8 cellular contexts compared by ENCODE assay signal in genomic region chr12:49622501-49623141, GRCh38. TPM values are rescaled to one million over a fixed set of nuclear protein-coding genes. Genes with fewer than 3 reads are reported as not detected.
A peak's percentile ranks its signal among the peaks of the same experiment; 100 is the strongest.
DNase-seq lines count a peak whose midpoint lies in the region; ATAC-seq and TF ChIP-seq lines count a peak whose summit lies in the region.

No MANE protein-coding gene starts in this region.

- intact Hi-C loops in OCI-LY7 (cut with micrococcal nuclease; ENCODE audit: unreplicated experiment), result loop anchor here (2.0 to 5.0 kb wide), 4 partner anchors 54 to 255 kb away; partner anchors contain the start of genes BCDIN3D, MCRS1 and SPATS2
- intact Hi-C loops in left cardiac atrium (cut with DNase I), result no loop called here

- no peaks in the 10 kb centered on the region for H3K9me2 ChIP-seq in OCI-LY7 (ENCODE audit: insufficient read depth, low read length)

- H3K4me1 ChIP-seq in OCI-LY7 (ENCODE audit: insufficient read depth, low read length, poor library complexity, severe bottlenecking), result peaks cover 30% of the 10 kb centered on the region

- peak overlapping the region; percentile 93 for H3K27ac Mint-ChIP-seq in activated naive CD4-positive, alpha-beta T cell treated with anti-CD3 and anti-CD28 coated beads, Interleukin-2, amount 10 ng/mL, durations not matched to agents 7 days and 5 days

- H3K79me2 ChIP-seq in OCI-LY7 (ENCODE audit: insufficient read depth, low read depth, low read length), result no peaks in the 10 kb centered on the region

- no peak for TF ChIP-seq CTCF in OCI-LY7 (conservative IDR thresholded peaks at IDR 0.05; ENCODE audit: low read length)

- no peaks in the 10 kb centered on the region for H3K9me3 Mint-ChIP-seq in activated naive CD4-positive, alpha-beta T cell treated with anti-CD3 and anti-CD28 coated beads, Interleukin-2, amount 10 ng/mL, durations not matched to agents 7 days and 5 days

- H3K36me3 ChIP-seq in OCI-LY7 (ENCODE audit: insufficient read depth, low read length), result no peaks in the 10 kb centered on the region

- DNase-seq in activated gamma-delta T cell treated with Interleukin-2 at 50 U/mL for 16 hours (peak; percentile 49), activated gamma-delta T cell (lab: John Stamatoyannopoulos, UW) (no peak), OCI-LY7 (ENCODE audit: low spot score) (peak; percentile 79), left cardiac atrium (no peak), renal cortical epithelial cell (ENCODE audit: low read depth) (peak; percentile 51), mesenteric fat pad (ENCODE audit: low spot score) (no peak)
- peak; percentile 67 for DNase-seq in activated naive CD4-positive, alpha-beta T cell treated with anti-CD3 and anti-CD28 coated beads, Interleukin-2, amount 10 ng/mL, durations not matched to agents 7 days and 5 days

- peaks cover 55% of the 10 kb centered on the region for H3K27me3 Mint-ChIP-seq in activated naive CD4-positive, alpha-beta T cell treated with anti-CD3 and anti-CD28 coated beads, Interleukin-2, amount 10 ng/mL, durations not matched to agents 7 days and 5 days

- H3K9me3 ChIP-seq in OCI-LY7 (ENCODE audit: low read length), result no peaks in the 10 kb centered on the region

- POLR2A ChIA-PET in OCI-LY7 (lab: Charles Lee), result interaction anchor here (0.6 to 1.4 kb wide), 9 partner anchors 40 to 1916 kb away, joined by 3 to 6 read pairs (median 3); partner anchors contain the start of gene TMBIM6

- H3K4me2 ChIP-seq in OCI-LY7 (ENCODE audit: low read length), result peak overlapping the region; percentile 94

- H3K4me3 Mint-ChIP-seq in activated naive CD4-positive, alpha-beta T cell treated with anti-CD3 and anti-CD28 coated beads, Interleukin-2, amount 10 ng/mL, durations not matched to agents 7 days and 5 days, result peak overlapping the region; percentile 81

- BruUV-seq in OCI-LY7 (replicated peaks; lab: Mats Ljungman, UMichigan), result TSS peak; percentile 79

- no peaks in the 10 kb centered on the region for H3K36me3 Mint-ChIP-seq in activated naive CD4-positive, alpha-beta T cell treated with anti-CD3 and anti-CD28 coated beads, Interleukin-2, amount 10 ng/mL, durations not matched to agents 7 days and 5 days

- H3K4me3 ChIP-seq in OCI-LY7 (ENCODE audit: low read depth, low read length, poor library complexity, severe bottlenecking), result peak overlapping the region; percentile 68

- peak overlapping the region; percentile 82 for H3K27ac ChIP-seq in OCI-LY7 (ENCODE audit: low read depth, low read length, poor library complexity, severe bottlenecking)

- peak overlapping the region; percentile 83; the same call in 1 of the 2 replicates for H2AFZ ChIP-seq in OCI-LY7 (ENCODE audit: low read length)

- CTCF ChIA-PET in OCI-LY7 (lab: Charles Lee; ENCODE audit: unreplicated experiment), result interaction anchor here (0.5 to 2.1 kb wide), 6 partner anchors 14 to 434 kb away, joined by 3 to 7 read pairs (median 4); partner anchors contain the start of gene TMBIM6
- CTCF ChIA-PET in activated naive CD4-positive, alpha-beta T cell treated with anti-CD3 and anti-CD28 coated beads, Interleukin-2, amount 10 ng/mL, durations not matched to agents 7 days and 5 days (lab: Charles Lee), result interaction anchor here (0.7 to 3.3 kb wide), 8 partner anchors 10 to 81 kb away, joined by 3 to 11 read pairs (median 4); no protein-coding TSS in a partner anchor

- peak; percentile 27 for ATAC-seq in HG03064 (IDR thresholded peaks at IDR 0.05; ENCODE audit: low read depth, unreplicated experiment)
- ATAC-seq in left cardiac atrium, result peak; percentile 34 to 36

- no peaks in the 10 kb centered on the region for H4K20me1 ChIP-seq in OCI-LY7 (ENCODE audit: insufficient read depth, low read length)

- H3K4me1 Mint-ChIP-seq in activated naive CD4-positive, alpha-beta T cell treated with anti-CD3 and anti-CD28 coated beads, Interleukin-2, amount 10 ng/mL, durations not matched to agents 7 days and 5 days, result peaks cover 31% of the 10 kb centered on the region

RNA-seq across cellular contexts. Expression of gene PRPF40B, which starts 0.7 kb away (rescaled TPM):
- 11.3 and 17.0 TPM in 2 replicates for total RNA-seq in OCI-LY7 (2014; rRNA removed; shearing (Covaris generic))
- 25.4 and 26.3 TPM in 2 replicates for total RNA-seq in OCI-LY7 (2022)
- 10 to 100 TPM; 14.3 to 21.1 TPM for total RNA-seq in left cardiac atrium
- total RNA-seq in renal cortical epithelial cell, result 11.6 and 17.3 TPM in 2 replicates
- 13.7 TPM for total RNA-seq in mesenteric fat pad

RNA-seq across cellular contexts. Expression of gene FAM186B, which starts 17.2 kb away (rescaled TPM):
- total RNA-seq in OCI-LY7 (2014; rRNA removed; shearing (Covaris generic)), result 0.21 and 0.60 TPM in 2 replicates
- 2.4 and 2.8 TPM in 2 replicates for total RNA-seq in OCI-LY7 (2022)
- under 1 TPM; 0.29 to 0.31 TPM for total RNA-seq in left cardiac atrium
- total RNA-seq in renal cortical epithelial cell, result 0.30 and 0.35 TPM in 2 replicates
- 0.55 TPM for total RNA-seq in mesenteric fat pad

RNA-seq across cellular contexts. Expression of gene MCRS1, which starts 54.7 kb away (rescaled TPM):
- 72.0 and 75.6 TPM in 2 replicates for total RNA-seq in OCI-LY7 (2014; rRNA removed; shearing (Covaris generic))
- 65.4 and 72.4 TPM in 2 replicates for total RNA-seq in OCI-LY7 (2022)
- 10 to 100 TPM; 63.2 to 78.4 TPM for total RNA-seq in left cardiac atrium
- 52.1 and 66.9 TPM in 2 replicates for total RNA-seq in renal cortical epithelial cell
- 35.1 TPM for total RNA-seq in mesenteric fat pad

Comparison
In these comparisons a context has a peak if more than half of its experiments do, and no peak if none do; other contexts are left out.
1. DNase-seq: peak in activated gamma-delta T cell treated with Interleukin-2 at 50 U/mL for 16 hours (single experiment), OCI-LY7 (single experiment), activated naive CD4-positive, alpha-beta T cell treated with anti-CD3 and anti-CD28 coated beads, Interleukin-2, amount 10 ng/mL, durations not matched to agents 7 days and 5 days (single experiment) and renal cortical epithelial cell (single experiment); none in activated gamma-delta T cell (single experiment), left cardiac atrium (single experiment) and mesenteric fat pad (single experiment).